20 cellular contexts compared by ENCODE assay signal in genomic region chr20:61673152-61673551, GRCh38.
DNase-seq lines count a peak whose midpoint lies in the region; ATAC-seq, FAIRE-seq and TF ChIP-seq lines count a peak whose summit lies in the region.
"Had no signal": no experiment of that assay in that cellular context is flagged by ENCODE, and none has a peak within 500 bp of the region (broad histone marks: within the 10 kb centered on the region; RNA-seq: fewer than 3 reads in every experiment).

No MANE protein-coding gene starts in this region.

- no peaks in the 10 kb centered on the region for H3K36me3 Mint-ChIP-seq in activated CD4-positive, alpha-beta memory T cell treated with anti-CD3 and anti-CD28 coated beads for 36 hours

- no peak overlapping the region for H3K4me2 ChIP-seq in neural cell (ENCODE audit: low read length)
- H3K4me2 ChIP-seq: SK-N-SH had no signal

- no peak for ATAC-seq in psoas muscle
- ATAC-seq: GM12878 had no signal

- H3K4me1 Mint-ChIP-seq in activated CD4-positive, alpha-beta memory T cell treated with anti-CD3 and anti-CD28 coated beads for 36 hours (ENCODE audit: low read depth) = no peaks in the 10 kb centered on the region

- no peaks in the 10 kb centered on the region for H3K9me3 ChIP-seq in neural cell (ENCODE audit: low read length)
- no peaks in the 10 kb centered on the region for H3K9me3 ChIP-seq in psoas muscle
- H3K9me3 ChIP-seq: SK-N-SH had no signal

- no peaks in the 10 kb centered on the region for H3K9me3 Mint-ChIP-seq in activated CD4-positive, alpha-beta memory T cell treated with anti-CD3 and anti-CD28 coated beads for 36 hours

- no peaks in the 10 kb centered on the region for H3K9me2 ChIP-seq in neural cell (ENCODE audit: insufficient read depth, low read length)
- H3K9me2 ChIP-seq: SK-N-SH had no signal

- no peaks in the 10 kb centered on the region for H3K4me1 ChIP-seq in psoas muscle

- H3K79me2 ChIP-seq in neural cell (replicated peaks; ENCODE audit: insufficient read depth, low read length) = no peaks in the 10 kb centered on the region

- no peak for TF ChIP-seq RAD21 in neural cell (conservative IDR thresholded peaks at IDR 0.05)

- WGBS in psoas muscle, 3 donors = 32 to 34% (median 34%) methylated on average over 10 of the region's 10 CpGs

- intact Hi-C loops in activated CD4-positive, alpha-beta memory T cell treated with anti-CD3 and anti-CD28 coated beads for 36 hours (cut with micrococcal nuclease) = no loop called here
- intact Hi-C loops in psoas muscle (cut with DNase I) = no loop called here

- no peak for TF ChIP-seq EP300 in neural cell (conservative IDR thresholded peaks at IDR 0.05; ENCODE audit: poor library complexity, severe bottlenecking)

- TF ChIP-seq POLR2A in GM12892 (IDR thresholded peaks at IDR 0.05; ENCODE audit: low read depth, low read length) = no peak

- H4K20me1 ChIP-seq in neural cell (ENCODE audit: insufficient read depth) = no peaks in the 10 kb centered on the region

- H3F3A ChIP-seq in neural cell (ENCODE audit: insufficient read depth, low read length, poor library complexity, severe bottlenecking) = no peaks in the 10 kb centered on the region

- no peak overlapping the region for H3K9ac ChIP-seq in neural cell (ENCODE audit: low read length)
- H3K9ac ChIP-seq: SK-N-SH had no signal

- H3K4me3 Mint-ChIP-seq in activated CD4-positive, alpha-beta memory T cell treated with anti-CD3 and anti-CD28 coated beads for 36 hours = no peak overlapping the region

- peak; percentile 27 for DNase-seq in DMS79 treated with DMSO at 0.1 percent for 48 hours (lab: John Stamatoyannopoulos, UW)
- peak; percentile 49 for DNase-seq in NCI-H1092 treated with DMSO at 0.1 percent for 48 hours (lab: John Stamatoyannopoulos, UW)
- DNase-seq in RPMI8226 = peak; percentile 74
- no peak for DNase-seq in NOMO-1 (lab: John Stamatoyannopoulos, UW; ENCODE audit: unreplicated experiment in 2 of 2)
- no peak for DNase-seq in GM12892 (ENCODE audit: insufficient read length)
- DNase-seq in activated CD4-positive, alpha-beta memory T cell treated with anti-CD3 and anti-CD28 coated beads for 36 hours = no peak
- DNase-seq in psoas muscle = no peak
- DNase-seq: GDM1; GOT3; IMR-90; Karpas-422; MM.1S; NCI-H1436 treated with DMSO at 0.1 percent for 48 hours; NCI-H2029 treated with DMSO at 0.1 percent for 48 hours; NCI-H2171 treated with DMSO at 0.1 percent for 48 hours; NK-92 treated with Interleukin-12 subunit alpha and Interleukin-12 subunit beta, amount 100 ng/mL, for 24 hours; SK-N-SH had no signal

- H3K27me3 Mint-ChIP-seq in activated CD4-positive, alpha-beta memory T cell treated with anti-CD3 and anti-CD28 coated beads for 36 hours = peaks cover 1% of the 10 kb centered on the region

- H3K27ac ChIP-seq in neural cell (ENCODE audit: low read length) (peak overlapping the region; percentile 16), psoas muscle (no peak overlapping the region)

- CTCF ChIA-PET in activated CD4-positive, alpha-beta memory T cell treated with anti-CD3 and anti-CD28 coated beads for 36 hours (lab: Charles Lee) = no interaction called here

- H2AFZ ChIP-seq in neural cell (ENCODE audit: low read depth, low read length) = no peak overlapping the region

- H3K36me3 ChIP-seq in neural cell (ENCODE audit: insufficient read depth, low read length) = no peaks in the 10 kb centered on the region
- H3K36me3 ChIP-seq in psoas muscle (ENCODE audit: insufficient read depth in 1 of 2, low read depth in 1 of 2) = no peaks in the 10 kb centered on the region

- no peak for FAIRE-seq in GM12892 (lab: Jason Lieb, UNC)
- FAIRE-seq: GM12878, GM18507 had no signal

- POLR2A ChIA-PET in activated CD4-positive, alpha-beta memory T cell treated with anti-CD3 and anti-CD28 coated beads for 36 hours (lab: Charles Lee) = no interaction called here

- no peak overlapping the region for H3K27ac Mint-ChIP-seq in activated CD4-positive, alpha-beta memory T cell treated with anti-CD3 and anti-CD28 coated beads for 36 hours

- H3K27me3 ChIP-seq in neural cell (ENCODE audit: insufficient read depth, low read depth, low read length) (no peaks in the 10 kb centered on the region), psoas muscle (ENCODE audit: insufficient read depth in 3 of 3, low read length in 2 of 3) (no peaks in the 10 kb centered on the region)

- TF ChIP-seq CTCF in neural cell (IDR thresholded peaks at IDR 0.05; ENCODE audit: poor library complexity, severe bottlenecking) (no peak), psoas muscle (IDR thresholded peaks at IDR 0.05) (no peak)

- H3K4me3 ChIP-seq in neural cell (ENCODE audit: low read length) (no peak overlapping the region), psoas muscle (no peak overlapping the region)
- H3K4me3 ChIP-seq: GM12878 had no signal

TF ChIP-seq in neural cell, 6 proteins besides CTCF, POLR2A, EP300 and RAD21:
- TF ChIP-seq REST (IDR thresholded peaks at IDR 0.05; ENCODE audit: borderline replicate concordance) (no peak), EZH2 (IDR thresholded peaks at IDR 0.05; ENCODE audit: borderline replicate concordance, insufficient read depth, low read length, poor library complexity, severe bottlenecking) (no peak), MXI1 (conservative IDR thresholded peaks at IDR 0.05; ENCODE audit: poor library complexity, severe bottlenecking) (no peak), POLR2AphosphoS5 (IDR thresholded peaks at IDR 0.05) (no peak), TAF1 (IDR thresholded peaks at IDR 0.05; ENCODE audit: low read depth) (no peak), SMC3 (conservative IDR thresholded peaks at IDR 0.05; ENCODE audit: poor library complexity) (no peak)

Comparison
In these comparisons a context has a peak if more than half of its experiments do, and no peak if none do; other contexts are left out.
1. DNase-seq: peak in DMS79 treated with DMSO at 0.1 percent for 48 hours (single experiment), NCI-H1092 treated with DMSO at 0.1 percent for 48 hours (single experiment) and RPMI8226 (single experiment); none in NOMO-1 (0 of 2), GM12892 (single experiment), activated CD4-positive, alpha-beta memory T cell treated with anti-CD3 and anti-CD28 coated beads for 36 hours (single experiment) and psoas muscle (0 of 2).